ENCODE assay signal across 1 cellular context in genomic region chr3:112056451-112056929, GRCh38.
TF ChIP-seq lines count a peak whose summit lies in the region.

No MANE protein-coding gene starts in this region.

TF ChIP-seq in SK-N-SH, 30 proteins besides CTCF, POLR2A, EP300 and RAD21:
- TF ChIP-seq MXI1 (IDR thresholded peaks at IDR 0.05; ENCODE audit: low read depth, low read length) (no peak), PBX3 (IDR thresholded peaks at IDR 0.05) (peak; percentile 55), JUND (IDR thresholded peaks at IDR 0.05) (peak; percentile 60), MEF2A (IDR thresholded peaks at IDR 0.05; ENCODE audit: borderline replicate concordance, low read depth) (no peak), TCF12 (IDR thresholded peaks at IDR 0.05) (peak; percentile 56), FOSL2 (IDR thresholded peaks at IDR 0.05; ENCODE audit: borderline replicate concordance, low read depth) (peak; percentile 77), USF1 (IDR thresholded peaks at IDR 0.05; ENCODE audit: borderline replicate concordance, low read depth) (no peak)
